Comparison of ENCODE assay signal across 2 cellular contexts in the genomic region with DNA sequence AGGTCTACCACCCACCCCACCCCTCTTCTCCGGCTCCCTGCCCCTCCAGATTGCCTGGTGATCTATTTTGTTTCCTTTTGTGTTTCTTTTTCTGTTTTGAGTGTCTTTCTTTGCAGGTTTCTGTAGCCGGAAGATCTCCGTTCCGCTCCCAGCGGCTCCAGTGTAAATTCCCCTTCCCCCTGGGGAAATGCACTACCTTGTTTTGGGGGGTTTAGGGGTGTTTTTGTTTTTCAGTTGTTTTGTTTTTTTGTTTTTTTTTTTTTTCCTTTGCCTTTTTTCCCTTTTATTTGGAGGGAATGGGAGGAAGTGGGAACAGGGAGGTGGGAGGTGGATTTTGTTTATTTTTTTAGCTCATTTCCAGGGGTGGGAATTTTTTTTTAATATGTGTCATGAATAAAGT.
A peak's percentile ranks its signal among the peaks of the same experiment; 100 is the strongest.
TF ChIP-seq lines count a peak whose summit lies in the region.

No MANE protein-coding gene starts in this region.

TF ChIP-seq in HEK293, 187 proteins besides CTCF, POLR2A, EP300 and RAD21:
- 0 out of 2 replicates have a peak, but pooled peaks have one; percentile 40 for TF ChIP-seq IKZF3 (tag by site-specific recombination; IDR thresholded peaks at IDR 0.05)

TF ChIP-seq in HepG2, 621 proteins besides CTCF, POLR2A, EP300 and RAD21:
- TF ChIP-seq PCBP2 (optimal IDR thresholded peaks at IDR 0.05; ENCODE audit: low read depth, low read length, poor library complexity, severe bottlenecking) = peak; percentile 53
- 0 out of 2 replicates have a peak, but pooled peaks have one; percentile 24 for TF ChIP-seq ZNF816 (CRISPR knock-in tag; IDR thresholded peaks at IDR 0.05; ENCODE audit: borderline replicate concordance)
- TF ChIP-seq PRPF4 (IDR thresholded peaks at IDR 0.05; ENCODE audit: low read depth, low read length, poor library complexity, severe bottlenecking) = peak; percentile 56
